ENCODE assay signal across 8 cellular contexts in genomic region chr4:105474110-105474518, GRCh38. TPM values are rescaled to one million over a fixed set of nuclear protein-coding genes. Genes with fewer than 3 reads are reported as not detected.
DNase-seq lines count a peak whose midpoint lies in the region; ATAC-seq lines count a peak whose summit lies in the region.

No MANE protein-coding gene starts in this region.

- peak overlapping the region in 1 of 2 donors; percentile 28 for H3K27ac Mint-ChIP-seq in stimulated activated naive CD8-positive, alpha-beta T cell treated with anti-CD3 and anti-CD28 coated beads, Interleukin-15, amount 100 ng/mL, for 72 hours

- H3K36me3 ChIP-seq in MG63, result no peaks in the 10 kb centered on the region; the same call in 1 of the 2 replicates

- H3K4me3 ChIP-seq in MG63, result peak overlapping the region; percentile 91

- DNase-seq in CMK (ENCODE audit: low read depth) (peak; percentile 61), MG63 (peak; percentile 79), caudate nucleus (lab: John Stamatoyannopoulos, UW) (peak in 9 of 61 donors; percentile 46 to 90 (median 77)), HK-2 (ENCODE audit: unreplicated experiment) (no peak), cerebellar nuclear complex (lab: John Stamatoyannopoulos, UW) (no peak)
- no peak for DNase-seq in stimulated activated naive CD8-positive, alpha-beta T cell treated with anti-CD3 and anti-CD28 coated beads, Interleukin-15, amount 100 ng/mL, for 72 hours

- no peaks in the 10 kb centered on the region for H3K27me3 Mint-ChIP-seq in stimulated activated naive CD8-positive, alpha-beta T cell treated with anti-CD3 and anti-CD28 coated beads, Interleukin-15, amount 100 ng/mL, for 72 hours

- H3K9me3 ChIP-seq in MG63, result no peaks in the 10 kb centered on the region

- ATAC-seq in GM19397 (IDR thresholded peaks at IDR 0.05; ENCODE audit: unreplicated experiment), result peak; percentile 3
- ATAC-seq in stimulated activated naive CD8-positive, alpha-beta T cell treated with anti-CD3 and anti-CD28 coated beads, Interleukin-15, amount 100 ng/mL, for 72 hours, result no peak

- H3K27me3 ChIP-seq in MG63 (no peaks in the 10 kb centered on the region), layer of hippocampus (ENCODE audit: control insufficient read depth, insufficient read depth, low read length) (no peaks in the 10 kb centered on the region)

- peak overlapping the region; percentile 91 to 93 for H3K4me3 Mint-ChIP-seq in stimulated activated naive CD8-positive, alpha-beta T cell treated with anti-CD3 and anti-CD28 coated beads, Interleukin-15, amount 100 ng/mL, for 72 hours

- no peaks in the 10 kb centered on the region for H3K9me3 Mint-ChIP-seq in stimulated activated naive CD8-positive, alpha-beta T cell treated with anti-CD3 and anti-CD28 coated beads, Interleukin-15, amount 100 ng/mL, for 72 hours

- H3K4me1 Mint-ChIP-seq in stimulated activated naive CD8-positive, alpha-beta T cell treated with anti-CD3 and anti-CD28 coated beads, Interleukin-15, amount 100 ng/mL, for 72 hours, result peaks cover 17% of the 10 kb centered on the region

- H3K27ac ChIP-seq in caudate nucleus (ENCODE audit: low read depth, low read length) (peak overlapping the region; percentile 91), layer of hippocampus (ENCODE audit: low read depth, low read length) (peak overlapping the region; percentile 93)

RNA-seq across cellular contexts. Expression of gene PPA2, which starts 0.3 kb away (rescaled TPM):
- total RNA-seq in MG63 (2014; rRNA removed; shearing (Covaris generic); ENCODE audit: low replicate concordance), result 122 and 247 TPM in 2 replicates

Comparison
In these comparisons a context has a peak if more than half of its experiments do, and no peak if none do; other contexts are left out.
1. DNase-seq: peak in CMK (single experiment) and MG63 (single experiment); none in stimulated activated naive CD8-positive, alpha-beta T cell treated with anti-CD3 and anti-CD28 coated beads, Interleukin-15, amount 100 ng/mL, for 72 hours (0 of 2), HK-2 (single experiment) and cerebellar nuclear complex (0 of 2).